ENCODE assay signal across 1 cellular context in the genomic region with DNA sequence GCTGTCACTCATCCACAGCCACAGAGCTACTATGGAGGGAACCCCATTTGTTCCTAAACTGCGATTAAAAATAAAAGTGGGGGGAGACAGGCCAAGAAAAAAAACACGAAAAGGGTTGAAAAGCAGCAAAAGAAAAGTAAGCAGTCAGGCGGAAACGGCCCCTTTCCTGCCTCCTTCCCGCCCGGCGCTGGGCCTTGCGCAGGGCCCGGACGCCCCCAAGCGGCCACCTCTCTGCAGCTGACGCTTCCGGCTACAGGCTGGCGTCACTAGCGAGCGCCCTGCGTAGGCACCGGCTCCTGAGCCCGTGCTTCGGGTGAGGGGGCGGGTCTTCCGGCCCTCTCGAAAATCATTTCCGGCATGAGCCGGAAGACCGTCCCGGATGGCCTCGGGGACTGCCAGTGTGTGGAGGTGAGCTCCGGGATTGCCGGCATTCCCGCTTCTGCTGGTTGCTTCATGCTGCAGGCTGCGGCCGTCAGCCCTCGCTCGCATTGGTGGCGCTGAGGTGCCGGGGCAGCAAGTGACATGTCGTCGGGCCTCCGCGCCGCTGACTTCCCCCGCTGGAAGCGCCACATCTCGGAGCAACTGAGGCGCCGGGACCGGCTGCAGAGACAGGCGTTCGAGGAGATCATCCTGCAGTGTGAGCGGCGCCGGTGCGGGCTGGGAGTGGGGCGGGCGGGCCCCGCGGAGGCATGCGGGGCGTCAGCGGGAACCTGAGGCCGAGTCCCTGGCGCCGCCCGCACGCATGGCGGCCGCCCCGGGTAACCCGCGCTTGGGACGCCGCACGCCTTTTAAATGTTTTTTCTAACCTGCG.
TF ChIP-seq lines count a peak whose summit lies in the region.

Gene ATG16L1, plus strand, starts transcription at position 368 of the 811 bp plus-strand sequence. Its CDS starts 155 bp downstream, at position 523.

TF ChIP-seq in HepG2, 621 proteins besides CTCF, POLR2A, EP300 and RAD21 (continued from another document and continues in another):
- TF ChIP-seq, protein P1, sequence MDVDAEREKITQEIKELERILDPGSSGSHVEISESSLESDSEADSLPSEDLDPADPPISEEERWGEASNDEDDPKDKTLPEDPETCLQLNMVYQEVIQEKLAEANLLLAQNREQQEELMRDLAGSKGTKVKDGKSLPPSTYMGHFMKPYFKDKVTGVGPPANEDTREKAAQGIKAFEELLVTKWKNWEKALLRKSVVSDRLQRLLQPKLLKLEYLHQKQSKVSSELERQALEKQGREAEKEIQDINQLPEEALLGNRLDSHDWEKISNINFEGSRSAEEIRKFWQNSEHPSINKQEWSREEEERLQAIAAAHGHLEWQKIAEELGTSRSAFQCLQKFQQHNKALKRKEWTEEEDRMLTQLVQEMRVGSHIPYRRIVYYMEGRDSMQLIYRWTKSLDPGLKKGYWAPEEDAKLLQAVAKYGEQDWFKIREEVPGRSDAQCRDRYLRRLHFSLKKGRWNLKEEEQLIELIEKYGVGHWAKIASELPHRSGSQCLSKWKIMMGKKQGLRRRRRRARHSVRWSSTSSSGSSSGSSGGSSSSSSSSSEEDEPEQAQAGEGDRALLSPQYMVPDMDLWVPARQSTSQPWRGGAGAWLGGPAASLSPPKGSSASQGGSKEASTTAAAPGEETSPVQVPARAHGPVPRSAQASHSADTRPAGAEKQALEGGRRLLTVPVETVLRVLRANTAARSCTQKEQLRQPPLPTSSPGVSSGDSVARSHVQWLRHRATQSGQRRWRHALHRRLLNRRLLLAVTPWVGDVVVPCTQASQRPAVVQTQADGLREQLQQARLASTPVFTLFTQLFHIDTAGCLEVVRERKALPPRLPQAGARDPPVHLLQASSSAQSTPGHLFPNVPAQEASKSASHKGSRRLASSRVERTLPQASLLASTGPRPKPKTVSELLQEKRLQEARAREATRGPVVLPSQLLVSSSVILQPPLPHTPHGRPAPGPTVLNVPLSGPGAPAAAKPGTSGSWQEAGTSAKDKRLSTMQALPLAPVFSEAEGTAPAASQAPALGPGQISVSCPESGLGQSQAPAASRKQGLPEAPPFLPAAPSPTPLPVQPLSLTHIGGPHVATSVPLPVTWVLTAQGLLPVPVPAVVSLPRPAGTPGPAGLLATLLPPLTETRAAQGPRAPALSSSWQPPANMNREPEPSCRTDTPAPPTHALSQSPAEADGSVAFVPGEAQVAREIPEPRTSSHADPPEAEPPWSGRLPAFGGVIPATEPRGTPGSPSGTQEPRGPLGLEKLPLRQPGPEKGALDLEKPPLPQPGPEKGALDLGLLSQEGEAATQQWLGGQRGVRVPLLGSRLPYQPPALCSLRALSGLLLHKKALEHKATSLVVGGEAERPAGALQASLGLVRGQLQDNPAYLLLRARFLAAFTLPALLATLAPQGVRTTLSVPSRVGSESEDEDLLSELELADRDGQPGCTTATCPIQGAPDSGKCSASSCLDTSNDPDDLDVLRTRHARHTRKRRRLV (CRISPR knock-in tag; IDR thresholded peaks at IDR 0.05): peak; percentile 77; the same call in 1 of the 2 replicates
- TF ChIP-seq PTBP1 (IDR thresholded peaks at IDR 0.05; ENCODE audit: low read depth, low read length, poor library complexity, severe bottlenecking) (no peak), SP5 (CRISPR knock-in tag; IDR thresholded peaks at IDR 0.05; ENCODE audit: borderline replicate concordance, low read depth) (peak; percentile 49; the same call in 1 of the 2 replicates), THYN1 (CRISPR knock-in tag; IDR thresholded peaks at IDR 0.05; ENCODE audit: borderline replicate concordance, low read depth) (peak; percentile 77; the same call in 1 of the 2 replicates), HDAC1 (CRISPR knock-in tag; IDR thresholded peaks at IDR 0.05) (peak; percentile 98), SP140L (CRISPR knock-in tag; IDR thresholded peaks at IDR 0.05; ENCODE audit: borderline replicate concordance) (peak; percentile 86), ZNF607 (CRISPR knock-in tag; IDR thresholded peaks at IDR 0.05; ENCODE audit: borderline replicate concordance) (peak; percentile 89), ZNF776 (CRISPR knock-in tag; IDR thresholded peaks at IDR 0.05) (peak; percentile 87), PHB2 (IDR thresholded peaks at IDR 0.05; ENCODE audit: partially characterized antibody) (no peak), CENPBD1 (CRISPR knock-in tag; IDR thresholded peaks at IDR 0.05; ENCODE audit: borderline replicate concordance, low read depth) (no peak), BORCS8-MEF2B (CRISPR knock-in tag; IDR thresholded peaks at IDR 0.05) (peak; percentile 84; the same call in 1 of the 2 replicates), KDM3A (CRISPR knock-in tag; IDR thresholded peaks at IDR 0.05; ENCODE audit: low read depth) (peak; percentile 98), THAP9 (CRISPR knock-in tag; IDR thresholded peaks at IDR 0.05; ENCODE audit: borderline replicate concordance) (peak; percentile 96), IRF1 (CRISPR knock-in tag; IDR thresholded peaks at IDR 0.05; ENCODE audit: low read depth) (0 out of 2 replicates have a peak, but pooled peaks have one; percentile 80), HOXD1 (CRISPR knock-in tag; IDR thresholded peaks at IDR 0.05) (peak; percentile 65), HOXA3 (CRISPR knock-in tag; IDR thresholded peaks at IDR 0.05) (peak; percentile 99), IKZF1 (IDR thresholded peaks at IDR 0.05) (no peak), ATRX (CRISPR knock-in tag; IDR thresholded peaks at IDR 0.05; ENCODE audit: borderline replicate concordance) (no peak; the same call in 1 of the 2 replicates), NPAS2 (CRISPR knock-in tag; IDR thresholded peaks at IDR 0.05; ENCODE audit: borderline replicate concordance) (no peak), RBM39 (IDR thresholded peaks at IDR 0.05; ENCODE audit: low read depth, low read length, poor library complexity, severe bottlenecking) (peak; percentile 88), RNF2 (conservative IDR thresholded peaks at IDR 0.05; ENCODE audit: low read depth) (peak; percentile 57; the same call in 1 of the 2 replicates), BRCA1 (CRISPR knock-in tag; IDR thresholded peaks at IDR 0.05) (peak; percentile 86; the same call in 1 of the 2 replicates), ATF5 (CRISPR knock-in tag; IDR thresholded peaks at IDR 0.05; ENCODE audit: low read depth) (no peak), REXO4 (CRISPR knock-in tag; IDR thresholded peaks at IDR 0.05; ENCODE audit: borderline replicate concordance) (no peak), SCMH1 (CRISPR knock-in tag; IDR thresholded peaks at IDR 0.05; ENCODE audit: borderline replicate concordance) (no peak), MEIS1 (CRISPR knock-in tag; IDR thresholded peaks at IDR 0.05; ENCODE audit: borderline replicate concordance) (peak; percentile 84; the same call in 1 of the 2 replicates), FOSL1 (CRISPR knock-in tag; IDR thresholded peaks at IDR 0.05; ENCODE audit: borderline replicate concordance) (no peak), ZNF326 (CRISPR knock-in tag; IDR thresholded peaks at IDR 0.05; ENCODE audit: borderline replicate concordance) (no peak), ZNF460 (CRISPR knock-in tag; IDR thresholded peaks at IDR 0.05; ENCODE audit: borderline replicate concordance) (peak; percentile 29; the same call in 1 of the 2 replicates), KDM5B (CRISPR knock-in tag; IDR thresholded peaks at IDR 0.05; ENCODE audit: borderline replicate concordance) (peak; percentile 82)
- TF ChIP-seq, protein P2, sequence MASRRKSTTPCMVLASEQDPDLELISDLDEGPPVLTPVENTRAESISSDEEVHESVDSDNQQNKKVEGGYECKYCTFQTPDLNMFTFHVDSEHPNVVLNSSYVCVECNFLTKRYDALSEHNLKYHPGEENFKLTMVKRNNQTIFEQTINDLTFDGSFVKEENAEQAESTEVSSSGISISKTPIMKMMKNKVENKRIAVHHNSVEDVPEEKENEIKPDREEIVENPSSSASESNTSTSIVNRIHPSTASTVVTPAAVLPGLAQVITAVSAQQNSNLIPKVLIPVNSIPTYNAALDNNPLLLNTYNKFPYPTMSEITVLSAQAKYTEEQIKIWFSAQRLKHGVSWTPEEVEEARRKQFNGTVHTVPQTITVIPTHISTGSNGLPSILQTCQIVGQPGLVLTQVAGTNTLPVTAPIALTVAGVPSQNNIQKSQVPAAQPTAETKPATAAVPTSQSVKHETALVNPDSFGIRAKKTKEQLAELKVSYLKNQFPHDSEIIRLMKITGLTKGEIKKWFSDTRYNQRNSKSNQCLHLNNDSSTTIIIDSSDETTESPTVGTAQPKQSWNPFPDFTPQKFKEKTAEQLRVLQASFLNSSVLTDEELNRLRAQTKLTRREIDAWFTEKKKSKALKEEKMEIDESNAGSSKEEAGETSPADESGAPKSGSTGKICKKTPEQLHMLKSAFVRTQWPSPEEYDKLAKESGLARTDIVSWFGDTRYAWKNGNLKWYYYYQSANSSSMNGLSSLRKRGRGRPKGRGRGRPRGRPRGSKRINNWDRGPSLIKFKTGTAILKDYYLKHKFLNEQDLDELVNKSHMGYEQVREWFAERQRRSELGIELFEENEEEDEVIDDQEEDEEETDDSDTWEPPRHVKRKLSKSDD (CRISPR knock-in tag; IDR thresholded peaks at IDR 0.05; ENCODE audit: low read depth): peak; percentile 97
- TF ChIP-seq, protein P3, sequence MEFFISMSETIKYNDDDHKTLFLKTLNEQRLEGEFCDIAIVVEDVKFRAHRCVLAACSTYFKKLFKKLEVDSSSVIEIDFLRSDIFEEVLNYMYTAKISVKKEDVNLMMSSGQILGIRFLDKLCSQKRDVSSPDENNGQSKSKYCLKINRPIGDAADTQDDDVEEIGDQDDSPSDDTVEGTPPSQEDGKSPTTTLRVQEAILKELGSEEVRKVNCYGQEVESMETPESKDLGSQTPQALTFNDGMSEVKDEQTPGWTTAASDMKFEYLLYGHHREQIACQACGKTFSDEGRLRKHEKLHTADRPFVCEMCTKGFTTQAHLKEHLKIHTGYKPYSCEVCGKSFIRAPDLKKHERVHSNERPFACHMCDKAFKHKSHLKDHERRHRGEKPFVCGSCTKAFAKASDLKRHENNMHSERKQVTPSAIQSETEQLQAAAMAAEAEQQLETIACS (CRISPR knock-in tag; IDR thresholded peaks at IDR 0.05): peak; percentile 51; the same call in 1 of the 2 replicates
